Comparison of ENCODE assay signal across 33 cellular contexts in genomic region chr5:40137223-40137622, GRCh38.
"Had no signal": no experiment of that assay in that cellular context is flagged by ENCODE, and none has a peak within 500 bp of the region (broad histone marks: within the 10 kb centered on the region; RNA-seq: fewer than 3 reads in every experiment).

No MANE protein-coding gene starts in this region.

- H3K36me3 ChIP-seq: adrenal gland, ascending aorta, brain microvascular endothelial cell, breast epithelium, cardiac muscle cell had no signal

- DNase-seq: activated effector memory CD4-positive, alpha-beta T cell treated with anti-CD3 and anti-CD28 coated beads, Interleukin-2, amount 50 U/mL, for 16 hours; activated effector memory CD4-positive, alpha-beta T cell treated with Interleukin-2 at 50 U/mL for 16 hours; activated gamma-delta T cell; activated gamma-delta T cell treated with Interleukin-2 at 50 U/mL for 16 hours; activated naive CD4-positive, alpha-beta T cell; activated naive CD4-positive, alpha-beta T cell treated with anti-CD3 and anti-CD28 coated beads for 36 hours; activated naive CD4-positive, alpha-beta T cell treated with anti-CD3 and anti-CD28 coated beads, Interleukin-2, amount 10 ng/mL, durations not matched to agents 7 days and 5 days; activated naive CD4-positive, alpha-beta T cell treated with anti-CD3 and anti-CD28 coated beads, Interleukin-2, amount 50 U/mL, for 16 hours; activated naive CD4-positive, alpha-beta T cell treated with Interleukin-2 at 50 U/mL for 16 hours; activated naive CD8-positive, alpha-beta T cell treated with anti-CD3 and anti-CD28 coated beads for 36 hours; activated naive CD8-positive, alpha-beta T cell treated with anti-CD3 and anti-CD28 coated beads, Interleukin-2, amount 10 ng/mL, durations not matched to agents 7 days and 5 days; activated naive CD8-positive, alpha-beta T cell treated with anti-CD3 and anti-CD28 coated beads, Interleukin-2, amount 50 U/mL, for 24 hours; activated T-cell treated with anti-CD3 and anti-CD28 coated beads, Interleukin-2, amount 50 U/mL, for 24 hours; activated T-cell treated with anti-CD3 and anti-CD28 coated beads, Interleukin-2, amount 50 U/mL, for 4 hours; activated T-cell treated with anti-CD3 and anti-CD28 coated beads, Interleukin-2, amount 50 U/mL, for 48 hours; activated T-cell treated with anti-CD3 and anti-CD28 coated beads, Interleukin-2, amount 50 U/mL, for 72 hours; adrenal gland; amniotic stem cell; amygdala; anterior cingulate cortex; aorta; body of pancreas; brain microvascular endothelial cell; caudate nucleus; central memory CD4-positive, alpha-beta T cell; cerebellar nuclear complex had no signal

- FAIRE-seq: astrocyte, bronchial epithelial cell had no signal

- H3K27me3 ChIP-seq: adrenal gland, ascending aorta, body of pancreas, brain microvascular endothelial cell, breast epithelium, cardiac muscle cell had no signal

- H3K9me3 ChIP-seq: adrenal gland, ascending aorta, body of pancreas, breast epithelium had no signal

- H3K4me1 ChIP-seq: ascending aorta, breast epithelium had no signal

- H3K27ac ChIP-seq: adrenal gland, ascending aorta, body of pancreas, brain microvascular endothelial cell, breast epithelium, cardiac muscle cell had no signal

- H3K4me3 ChIP-seq: adrenal gland, ascending aorta, body of pancreas, breast epithelium, cardiac muscle cell had no signal

- ATAC-seq: activated naive CD4-positive, alpha-beta T cell treated with anti-CD3 and anti-CD28 coated beads, Interleukin-2, amount 50 U/mL, for 72 hours; activated naive CD8-positive, alpha-beta T cell treated with anti-CD3 and anti-CD28 coated beads, Interleukin-2, amount 50 U/mL, for 24 hours; activated T-cell treated with anti-CD3 and anti-CD28 coated beads, Interleukin-2, amount 50 U/mL, for 4 hours; activated T-cell treated with anti-CD3 and anti-CD28 coated beads, Interleukin-2, amount 50 U/mL, for 72 hours; activated T-helper 17 cell treated with anti-CD3 and anti-CD28 coated beads, Interleukin-2, amount 50 U/mL, for 72 hours; body of pancreas had no signal
